ENCODE assay signal across 16 cellular contexts in the genomic region with DNA sequence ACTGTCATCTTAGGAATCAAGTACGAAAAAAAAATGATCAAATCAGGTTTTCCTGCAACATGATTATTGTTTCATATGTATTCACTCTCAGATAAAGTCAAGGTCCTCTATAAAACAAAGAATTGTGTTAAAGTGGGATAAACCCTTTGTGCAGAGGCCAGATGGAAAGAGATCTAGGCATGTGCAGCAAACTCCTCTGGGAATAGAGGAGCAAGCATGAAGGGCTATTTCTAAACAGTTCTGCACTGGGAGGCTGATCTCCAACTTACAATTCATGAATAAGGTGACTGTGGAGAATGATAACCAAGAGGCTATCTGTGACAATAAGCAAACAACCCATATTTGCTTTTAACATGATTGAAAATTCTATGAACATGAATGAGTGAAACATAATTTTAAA. TPM values are rescaled to one million over a fixed set of nuclear protein-coding genes. Genes with fewer than 3 reads are reported as not detected.
DNase-seq lines count a peak whose midpoint lies in the region; ATAC-seq and TF ChIP-seq lines count a peak whose summit lies in the region.
"Had no signal": no experiment of that assay in that cellular context is flagged by ENCODE, and none has a peak within 500 bp of the region (broad histone marks: within the 10 kb centered on the region; RNA-seq: fewer than 3 reads in every experiment).

No MANE protein-coding gene starts in this region.

- H3K27ac Mint-ChIP-seq in glutamatergic neuron (ENCODE audit: unreplicated experiment) (peak overlapping the region; percentile 99), endothelial cell (ENCODE audit: unreplicated experiment) (no peak overlapping the region)
- H3K27ac Mint-ChIP-seq: activated CD4-positive, alpha-beta T cell treated with anti-CD3 and anti-CD28 coated beads, Interleukin-2, amount 10 ng/mL, durations not matched to agents 7 days and 5 days had no signal

- no peak for ATAC-seq in GM21825 (IDR thresholded peaks at IDR 0.05; ENCODE audit: unreplicated experiment)

- TF ChIP-seq CTCF in glutamatergic neuron (IDR thresholded peaks at IDR 0.05; ENCODE audit: partially characterized antibody, unreplicated experiment), result no peak
- no peak for TF ChIP-seq CTCF in endothelial cell (IDR thresholded peaks at IDR 0.05; ENCODE audit: unreplicated experiment)

- H3K9me3 Mint-ChIP-seq in glutamatergic neuron (ENCODE audit: unreplicated experiment) (peaks cover 22% of the 10 kb centered on the region), endothelial cell (ENCODE audit: unreplicated experiment) (no peaks in the 10 kb centered on the region)
- H3K9me3 Mint-ChIP-seq: activated CD4-positive, alpha-beta T cell treated with anti-CD3 and anti-CD28 coated beads, Interleukin-2, amount 10 ng/mL, durations not matched to agents 7 days and 5 days had no signal

- peak; percentile 42 for DNase-seq in D341Med (ENCODE audit: low spot score)
- DNase-seq in NCI-H1092 (lab: John Stamatoyannopoulos, UW), result peak; percentile 46
- DNase-seq in NCI-H446 treated with DMSO at 0.1 percent for 48 hours (lab: John Stamatoyannopoulos, UW), result peak; percentile 43
- DNase-seq in glutamatergic neuron, result no peak
- DNase-seq in endothelial cell (ENCODE audit: low spot score), result no peak
- no peak for DNase-seq in NCI-H2227 (lab: John Stamatoyannopoulos, UW; ENCODE audit: unreplicated experiment)
- DNase-seq in T-helper 1 cell, result no peak
- DNase-seq: activated CD4-positive, alpha-beta T cell treated with anti-CD3 and anti-CD28 coated beads, Interleukin-2, amount 10 ng/mL, durations not matched to agents 7 days and 5 days; activated CD8-positive, alpha-beta memory T cell treated with anti-CD3 and anti-CD28 coated beads, Interleukin-2, amount 50 U/mL, for 4 hours; activated effector memory CD4-positive, alpha-beta T cell treated with anti-CD3 and anti-CD28 coated beads, Interleukin-2, amount 50 U/mL, for 16 hours; effector CD4-positive, alpha-beta T cell; GDM1; HCEC 1CT; KG1; stimulated activated CD4-positive, alpha-beta T cell treated with anti-CD3 and anti-CD28 coated beads, Interleukin-2, amount 100 ng/mL, for 24 hours had no signal

- H3K4me1 Mint-ChIP-seq in glutamatergic neuron (ENCODE audit: low read depth, unreplicated experiment) (peaks cover 34% of the 10 kb centered on the region), endothelial cell (ENCODE audit: unreplicated experiment) (peaks cover 12% of the 10 kb centered on the region)

- H3K4me3 Mint-ChIP-seq in glutamatergic neuron (ENCODE audit: unreplicated experiment), result peak overlapping the region; percentile 98
- H3K4me3 Mint-ChIP-seq in endothelial cell (ENCODE audit: unreplicated experiment), result no peak overlapping the region
- H3K4me3 Mint-ChIP-seq: activated CD4-positive, alpha-beta T cell treated with anti-CD3 and anti-CD28 coated beads, Interleukin-2, amount 10 ng/mL, durations not matched to agents 7 days and 5 days had no signal

- H3K36me3 Mint-ChIP-seq in glutamatergic neuron (ENCODE audit: unreplicated experiment) (no peaks in the 10 kb centered on the region), endothelial cell (ENCODE audit: low read depth, unreplicated experiment) (peaks cover 7% of the 10 kb centered on the region)

- H3K27me3 Mint-ChIP-seq in glutamatergic neuron (ENCODE audit: unreplicated experiment), result peaks cover 19% of the 10 kb centered on the region
- peaks cover 14% of the 10 kb centered on the region for H3K27me3 Mint-ChIP-seq in endothelial cell (ENCODE audit: unreplicated experiment)

RNA-seq across cellular contexts. Expression of a gene that starts 2.4 kb away (rescaled TPM):
- total RNA-seq in glutamatergic neuron (ENCODE audit: unreplicated experiment), result 267 TPM
- 94.8 TPM for total RNA-seq in endothelial cell (ENCODE audit: unreplicated experiment)

Comparison
In these comparisons a context has a peak if more than half of its experiments do, and no peak if none do; other contexts are left out.
1. DNase-seq: peak in D341Med (single experiment), NCI-H1092 (single experiment) and NCI-H446 treated with DMSO at 0.1 percent for 48 hours (single experiment); none in glutamatergic neuron (single experiment), endothelial cell (single experiment), NCI-H2227 (single experiment) and T-helper 1 cell (0 of 5).